Comparison of ENCODE assay signal across 1 cellular context in genomic region chr4:169677150-169677732, GRCh38.
TF ChIP-seq lines count a peak whose summit lies in the region.

No MANE protein-coding gene starts in this region.

TF ChIP-seq in HepG2, 621 proteins besides CTCF, POLR2A, EP300 and RAD21 (continued from another document):
- 0 out of 2 replicates have a peak, but pooled peaks have one; percentile 9 for TF ChIP-seq ZBTB40 (IDR thresholded peaks at IDR 0.05)
- TF ChIP-seq ZBTB40 (CRISPR knock-in tag; IDR thresholded peaks at IDR 0.05), result no peak; the same call in 1 of the 2 replicates
